9 cellular contexts compared by ENCODE assay signal in the genomic region with DNA sequence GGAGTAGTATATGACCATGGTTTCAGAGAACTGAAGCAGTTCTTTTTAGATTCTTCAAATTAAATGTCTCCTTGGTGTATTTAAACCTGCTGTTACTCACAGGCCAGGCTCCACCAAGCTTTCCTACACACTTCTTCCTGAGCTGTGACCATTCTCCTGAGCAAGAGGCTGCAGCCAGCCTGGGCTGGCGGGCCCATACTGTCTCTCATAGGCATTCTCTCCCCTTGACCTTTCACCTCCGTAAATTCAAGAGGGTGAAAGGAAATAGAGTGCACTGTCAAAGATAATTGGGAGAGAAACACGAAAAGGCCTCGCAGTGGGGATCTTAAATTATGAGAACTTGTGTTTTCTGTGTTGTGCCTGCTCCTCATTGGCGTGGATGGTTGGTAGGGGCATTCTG. TPM values are rescaled to one million over a fixed set of nuclear protein-coding genes. Genes with fewer than 3 reads are reported as not detected.
DNase-seq lines count a peak whose midpoint lies in the region; ATAC-seq and TF ChIP-seq lines count a peak whose summit lies in the region.
"Had no signal": no experiment of that assay in that cellular context is flagged by ENCODE, and none has a peak within 500 bp of the region (broad histone marks: within the 10 kb centered on the region; RNA-seq: fewer than 3 reads in every experiment).

No MANE protein-coding gene starts in this region.

- H3K4me3 Mint-ChIP-seq in WTC11 = peak overlapping the region; percentile 95

- no peaks in the 10 kb centered on the region for H3K36me3 ChIP-seq in sigmoid colon

- POLR2A ChIA-PET in WTC11 (lab: Charles Lee) = no interaction called here

- H3K9me3 Mint-ChIP-seq in WTC11 = no peaks in the 10 kb centered on the region

- TF ChIP-seq EP300 in sigmoid colon (IDR thresholded peaks at IDR 0.05) = no peak

- ATAC-seq in WTC11 (no peak), HG03039 (IDR thresholded peaks at IDR 0.05; ENCODE audit: unreplicated experiment) (no peak)

- peaks cover 13% of the 10 kb centered on the region for H3K36me3 Mint-ChIP-seq in WTC11

- no peaks in the 10 kb centered on the region for H3K27me3 ChIP-seq in sigmoid colon

- DNase-seq in GM12865 (ENCODE audit: low read depth) (no peak), WTC11 (ENCODE audit: low spot score) (no peak), foreskin fibroblast (no peak), sigmoid colon (no peak), DMS153 (lab: John Stamatoyannopoulos, UW) (no peak), NCI-H2029 (lab: John Stamatoyannopoulos, UW) (no peak), Kasumi-1 (lab: John Stamatoyannopoulos, UW) (no peak)
- DNase-seq: NCI-H524 had no signal

- H3K27me3 Mint-ChIP-seq in WTC11 (ENCODE audit: low read depth) = peaks cover 11% of the 10 kb centered on the region

- no peak for TF ChIP-seq POLR2A in sigmoid colon (IDR thresholded peaks at IDR 0.05)

- peak overlapping the region; percentile 94 to 99 (median 98) for H3K27ac ChIP-seq in sigmoid colon

- peak overlapping the region; percentile 80 for H3K4me3 ChIP-seq in GM12865 (ENCODE audit: low read depth, low read length)
- peak overlapping the region; percentile 99 for H3K4me3 ChIP-seq in foreskin fibroblast (ENCODE audit: low read depth in 1 of 2, low read length in 2 of 2)
- peak overlapping the region in 3 of 4 donors; percentile 77 to 92 (median 87) for H3K4me3 ChIP-seq in sigmoid colon

- WGBS in sigmoid colon, 2 donors = 33 to 59% methylated on average over 5 of the region's 5 CpGs

- peak overlapping the region; percentile 78 for H3K27ac Mint-ChIP-seq in WTC11

- TF ChIP-seq CTCF in GM12865 (IDR thresholded peaks at IDR 0.05; ENCODE audit: insufficient read depth, low read depth, low read length, missing control alignments) (no peak), WTC11 (IDR thresholded peaks at IDR 0.05) (no peak), foreskin fibroblast (IDR thresholded peaks at IDR 0.05; ENCODE audit: low read depth, low read length) (no peak), sigmoid colon (IDR thresholded peaks at IDR 0.05) (no peak)

- intact Hi-C loops in sigmoid colon (cut with DNase I) = loop anchor here (5.0 to 10.0 kb wide), 5 partner anchors 197 to 540 kb away; a partner anchor contains a TSS

- no peaks in the 10 kb centered on the region for H3K9me3 ChIP-seq in sigmoid colon

- peaks cover 3 to 81% (median 75%) of the 10 kb centered on the region in 4 donors for H3K4me1 ChIP-seq in sigmoid colon

- CTCF ChIA-PET in WTC11 (lab: Charles Lee) = interaction anchor here (1.4 to 1.9 kb wide), 2 partner anchors 81 to 85 kb away, joined by 6 read pairs; no protein-coding TSS in a partner anchor

- peaks cover 45% of the 10 kb centered on the region for H3K4me1 Mint-ChIP-seq in WTC11

TF ChIP-seq in WTC11, 78 proteins besides CTCF, POLR2A, EP300 and RAD21:
- TF ChIP-seq, protein P1, sequence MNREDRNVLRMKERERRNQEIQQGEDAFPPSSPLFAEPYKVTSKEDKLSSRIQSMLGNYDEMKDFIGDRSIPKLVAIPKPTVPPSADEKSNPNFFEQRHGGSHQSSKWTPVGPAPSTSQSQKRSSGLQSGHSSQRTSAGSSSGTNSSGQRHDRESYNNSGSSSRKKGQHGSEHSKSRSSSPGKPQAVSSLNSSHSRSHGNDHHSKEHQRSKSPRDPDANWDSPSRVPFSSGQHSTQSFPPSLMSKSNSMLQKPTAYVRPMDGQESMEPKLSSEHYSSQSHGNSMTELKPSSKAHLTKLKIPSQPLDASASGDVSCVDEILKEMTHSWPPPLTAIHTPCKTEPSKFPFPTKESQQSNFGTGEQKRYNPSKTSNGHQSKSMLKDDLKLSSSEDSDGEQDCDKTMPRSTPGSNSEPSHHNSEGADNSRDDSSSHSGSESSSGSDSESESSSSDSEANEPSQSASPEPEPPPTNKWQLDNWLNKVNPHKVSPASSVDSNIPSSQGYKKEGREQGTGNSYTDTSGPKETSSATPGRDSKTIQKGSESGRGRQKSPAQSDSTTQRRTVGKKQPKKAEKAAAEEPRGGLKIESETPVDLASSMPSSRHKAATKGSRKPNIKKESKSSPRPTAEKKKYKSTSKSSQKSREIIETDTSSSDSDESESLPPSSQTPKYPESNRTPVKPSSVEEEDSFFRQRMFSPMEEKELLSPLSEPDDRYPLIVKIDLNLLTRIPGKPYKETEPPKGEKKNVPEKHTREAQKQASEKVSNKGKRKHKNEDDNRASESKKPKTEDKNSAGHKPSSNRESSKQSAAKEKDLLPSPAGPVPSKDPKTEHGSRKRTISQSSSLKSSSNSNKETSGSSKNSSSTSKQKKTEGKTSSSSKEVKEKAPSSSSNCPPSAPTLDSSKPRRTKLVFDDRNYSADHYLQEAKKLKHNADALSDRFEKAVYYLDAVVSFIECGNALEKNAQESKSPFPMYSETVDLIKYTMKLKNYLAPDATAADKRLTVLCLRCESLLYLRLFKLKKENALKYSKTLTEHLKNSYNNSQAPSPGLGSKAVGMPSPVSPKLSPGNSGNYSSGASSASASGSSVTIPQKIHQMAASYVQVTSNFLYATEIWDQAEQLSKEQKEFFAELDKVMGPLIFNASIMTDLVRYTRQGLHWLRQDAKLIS (CRISPR knock-in tag; IDR thresholded peaks at IDR 0.05; ENCODE audit: borderline replicate concordance) = no peak
- TF ChIP-seq, protein P2, sequence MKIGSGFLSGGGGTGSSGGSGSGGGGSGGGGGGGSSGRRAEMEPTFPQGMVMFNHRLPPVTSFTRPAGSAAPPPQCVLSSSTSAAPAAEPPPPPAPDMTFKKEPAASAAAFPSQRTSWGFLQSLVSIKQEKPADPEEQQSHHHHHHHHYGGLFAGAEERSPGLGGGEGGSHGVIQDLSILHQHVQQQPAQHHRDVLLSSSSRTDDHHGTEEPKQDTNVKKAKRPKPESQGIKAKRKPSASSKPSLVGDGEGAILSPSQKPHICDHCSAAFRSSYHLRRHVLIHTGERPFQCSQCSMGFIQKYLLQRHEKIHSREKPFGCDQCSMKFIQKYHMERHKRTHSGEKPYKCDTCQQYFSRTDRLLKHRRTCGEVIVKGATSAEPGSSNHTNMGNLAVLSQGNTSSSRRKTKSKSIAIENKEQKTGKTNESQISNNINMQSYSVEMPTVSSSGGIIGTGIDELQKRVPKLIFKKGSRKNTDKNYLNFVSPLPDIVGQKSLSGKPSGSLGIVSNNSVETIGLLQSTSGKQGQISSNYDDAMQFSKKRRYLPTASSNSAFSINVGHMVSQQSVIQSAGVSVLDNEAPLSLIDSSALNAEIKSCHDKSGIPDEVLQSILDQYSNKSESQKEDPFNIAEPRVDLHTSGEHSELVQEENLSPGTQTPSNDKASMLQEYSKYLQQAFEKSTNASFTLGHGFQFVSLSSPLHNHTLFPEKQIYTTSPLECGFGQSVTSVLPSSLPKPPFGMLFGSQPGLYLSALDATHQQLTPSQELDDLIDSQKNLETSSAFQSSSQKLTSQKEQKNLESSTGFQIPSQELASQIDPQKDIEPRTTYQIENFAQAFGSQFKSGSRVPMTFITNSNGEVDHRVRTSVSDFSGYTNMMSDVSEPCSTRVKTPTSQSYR (CRISPR knock-in tag; IDR thresholded peaks at IDR 0.05) = no peak
- TF ChIP-seq, protein P3, sequence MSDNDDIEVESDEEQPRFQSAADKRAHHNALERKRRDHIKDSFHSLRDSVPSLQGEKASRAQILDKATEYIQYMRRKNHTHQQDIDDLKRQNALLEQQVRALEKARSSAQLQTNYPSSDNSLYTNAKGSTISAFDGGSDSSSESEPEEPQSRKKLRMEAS (CRISPR knock-in tag; IDR thresholded peaks at IDR 0.05) = no peak
- TF ChIP-seq, protein P4, sequence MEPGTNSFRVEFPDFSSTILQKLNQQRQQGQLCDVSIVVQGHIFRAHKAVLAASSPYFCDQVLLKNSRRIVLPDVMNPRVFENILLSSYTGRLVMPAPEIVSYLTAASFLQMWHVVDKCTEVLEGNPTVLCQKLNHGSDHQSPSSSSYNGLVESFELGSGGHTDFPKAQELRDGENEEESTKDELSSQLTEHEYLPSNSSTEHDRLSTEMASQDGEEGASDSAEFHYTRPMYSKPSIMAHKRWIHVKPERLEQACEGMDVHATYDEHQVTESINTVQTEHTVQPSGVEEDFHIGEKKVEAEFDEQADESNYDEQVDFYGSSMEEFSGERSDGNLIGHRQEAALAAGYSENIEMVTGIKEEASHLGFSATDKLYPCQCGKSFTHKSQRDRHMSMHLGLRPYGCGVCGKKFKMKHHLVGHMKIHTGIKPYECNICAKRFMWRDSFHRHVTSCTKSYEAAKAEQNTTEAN (CRISPR knock-in tag; IDR thresholded peaks at IDR 0.05) = no peak

RNA-seq across cellular contexts. Expression of a gene that starts 2.3 kb away (rescaled TPM):
- total RNA-seq in WTC11 (2021) = 295 to 330 TPM (median 300 TPM) in 3 replicates
- total RNA-seq in sigmoid colon = 100 to 1,000 TPM; 212 to 250 (median 225) TPM
- 100 to 1,000 TPM; 345 to 482 (median 479) TPM for polyA plus RNA-seq in sigmoid colon

RNA-seq across cellular contexts. Expression of a gene that starts 18.3 kb away (rescaled TPM):
- 30.0 to 33.8 TPM (median 30.7 TPM) in 3 replicates for total RNA-seq in WTC11 (2021)
- total RNA-seq in sigmoid colon = 10 to 100 TPM in 3 of 4 donors, 1 to 10 TPM in 1; 7.8 to 18.1 (median 13.0) TPM
- polyA plus RNA-seq in sigmoid colon = 10 to 100 TPM in 1 of 3 donors, 1 to 10 TPM in 2; 8.8 to 17.9 (median 9.0) TPM

RNA-seq across cellular contexts. Expression of a gene that starts 24.3 kb away (rescaled TPM):
- total RNA-seq in WTC11 (2021) (65.8 to 70.5 TPM (median 66.9 TPM) in 3 replicates), sigmoid colon (10 to 100 TPM; 62.0 to 90.6 (median 79.3) TPM)
- polyA plus RNA-seq in sigmoid colon = 10 to 100 TPM; 53.5 to 77.4 (median 58.0) TPM

RNA-seq across cellular contexts. Expression of a gene that starts 55.3 kb away (rescaled TPM):
- total RNA-seq in WTC11 (2021) (110 to 112 TPM (median 111 TPM) in 3 replicates), sigmoid colon (100 to 1,000 TPM; 225 to 366 (median 303) TPM)
- 100 to 1,000 TPM; 391 to 668 (median 656) TPM for polyA plus RNA-seq in sigmoid colon
